8 cellular contexts compared by ENCODE assay signal in the genomic region with DNA sequence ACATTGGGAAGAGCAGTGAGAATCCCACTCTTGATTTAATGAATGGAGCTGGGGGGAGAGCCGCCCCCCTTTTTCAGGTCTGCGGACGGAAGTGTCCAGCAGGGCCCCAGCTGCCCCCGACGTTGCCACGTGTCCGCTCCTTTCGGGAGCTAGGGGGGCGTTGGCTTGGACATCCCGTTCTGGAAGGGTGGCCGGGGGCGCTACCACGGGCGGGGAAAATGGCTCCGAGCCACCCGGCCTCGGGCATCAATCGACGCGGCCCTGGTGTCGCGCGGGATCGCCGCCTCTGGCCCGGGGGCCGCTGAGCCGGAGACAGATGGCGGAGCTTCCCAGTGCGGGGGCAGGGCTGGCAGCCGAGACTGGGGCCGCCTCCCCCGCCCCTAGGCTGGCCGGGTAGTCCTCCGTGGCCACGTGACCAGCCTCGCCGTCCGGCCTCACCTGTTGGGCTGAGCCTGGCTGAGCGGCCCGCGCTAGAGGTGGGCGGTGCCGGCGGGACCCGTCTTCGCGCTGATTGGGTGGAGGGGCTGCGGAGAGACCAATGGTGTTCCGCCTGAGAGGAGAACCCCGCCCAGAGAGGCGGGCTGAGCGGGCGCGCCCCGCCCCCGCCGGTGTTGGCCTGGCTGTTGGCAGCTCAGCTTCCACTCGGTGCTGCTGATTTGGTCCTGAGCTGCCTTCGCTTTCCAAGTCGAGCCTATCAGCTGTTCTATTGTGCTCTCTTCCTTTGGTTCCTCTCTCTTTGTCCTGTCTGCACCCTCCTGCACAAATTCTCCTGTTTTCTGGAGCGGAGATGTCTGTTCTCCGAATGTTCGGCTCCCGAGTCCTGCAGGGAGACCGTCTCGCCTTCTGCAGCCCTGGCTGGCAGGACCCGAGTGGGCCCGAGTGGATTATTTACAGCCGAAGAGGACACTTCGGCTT. TPM values are rescaled to one million over a fixed set of nuclear protein-coding genes. Genes with fewer than 3 reads are reported as not detected.
A peak's percentile ranks its signal among the peaks of the same experiment; 100 is the strongest.
DNase-seq lines count a peak whose midpoint lies in the region; ATAC-seq and TF ChIP-seq lines count a peak whose summit lies in the region.

No MANE protein-coding gene starts in this region.

- H3K4me3 ChIP-seq in AG10803 (ENCODE audit: low read length): peak overlapping the region; percentile 63
- H3K4me3 ChIP-seq in GM23338: peak overlapping the region; percentile 80
- peak overlapping the region; percentile 12 to 78 (median 53) for H3K4me3 ChIP-seq in dorsolateral prefrontal cortex
- H3K4me3 ChIP-seq in left lung: peak overlapping the region; percentile 38 to 49

- intact Hi-C loops in dorsolateral prefrontal cortex (cut with DNase I): loop anchor here (5.0 to 10.0 kb wide), 3 partner anchors 616 to 974 kb away; no protein-coding TSS in a partner anchor
- intact Hi-C loops in left lung (cut with DNase I): loop anchor here in 1 of 2 donors (10.0 kb wide), 1 partner anchor 704 kb away; the partner anchor contains the start of gene HS3ST3A1

- POLR2A ChIA-PET in activated CD4-positive, alpha-beta memory T cell treated with anti-CD3 and anti-CD28 coated beads, Interleukin-2, amount 10 ng/mL, durations not matched to agents 7 days and 5 days (lab: Charles Lee): interaction anchor here (1.7 kb wide), 1 partner anchor 8 kb away, joined by 16 read pairs; the partner anchor contains the start of gene HS3ST3B1

- H3K27ac ChIP-seq in GM23338 (ENCODE audit: low read depth) (peak overlapping the region; percentile 94), dorsolateral prefrontal cortex (peak overlapping the region in 1 of 59 donors; percentile 77), left lung (peak overlapping the region in 1 of 2 donors; percentile 39)

- H3K4me3 Mint-ChIP-seq in GM23338: peak overlapping the region; percentile 83
- peak overlapping the region; percentile 67 for H3K4me3 Mint-ChIP-seq in activated CD4-positive, alpha-beta memory T cell treated with anti-CD3 and anti-CD28 coated beads, Interleukin-2, amount 10 ng/mL, durations not matched to agents 7 days and 5 days

- H3K4me1 ChIP-seq in GM23338 (ENCODE audit: insufficient read depth): peaks cover 70% of the 10 kb centered on the region
- peaks cover 8 to 45% of the 10 kb centered on the region in 2 donors for H3K4me1 ChIP-seq in left lung

- H3K9me3 ChIP-seq in left lung: no peaks in the 10 kb centered on the region

- no peaks in the 10 kb centered on the region for H3K9me2 ChIP-seq in GM23338 (ENCODE audit: insufficient read depth)

- H3K27ac Mint-ChIP-seq in GM23338: peak overlapping the region; percentile 92
- H3K27ac Mint-ChIP-seq in activated CD4-positive, alpha-beta memory T cell treated with anti-CD3 and anti-CD28 coated beads, Interleukin-2, amount 10 ng/mL, durations not matched to agents 7 days and 5 days: peak overlapping the region; percentile 26

- peaks cover under 1% of the 10 kb centered on the region; the same call in 1 of the 3 replicates for H3K9me3 Mint-ChIP-seq in GM23338
- no peaks in the 10 kb centered on the region for H3K9me3 Mint-ChIP-seq in activated CD4-positive, alpha-beta memory T cell treated with anti-CD3 and anti-CD28 coated beads, Interleukin-2, amount 10 ng/mL, durations not matched to agents 7 days and 5 days

- H3K4me1 Mint-ChIP-seq in GM23338: peaks cover 71% of the 10 kb centered on the region
- peaks cover 66% of the 10 kb centered on the region for H3K4me1 Mint-ChIP-seq in activated CD4-positive, alpha-beta memory T cell treated with anti-CD3 and anti-CD28 coated beads, Interleukin-2, amount 10 ng/mL, durations not matched to agents 7 days and 5 days

- DNase-seq in AG10803 (ENCODE audit: low read depth): peak; percentile 91
- DNase-seq in GM23338 (ENCODE audit: low spot score): peak; percentile 98
- peak; percentile 70 for DNase-seq in NCI-H2029 treated with DMSO at 0.1 percent for 48 hours (lab: John Stamatoyannopoulos, UW)
- peak; percentile 92 for DNase-seq in activated CD4-positive, alpha-beta memory T cell treated with anti-CD3 and anti-CD28 coated beads, Interleukin-2, amount 10 ng/mL, durations not matched to agents 7 days and 5 days
- DNase-seq in dorsolateral prefrontal cortex: peak; percentile 49 to 98 (median 70)
- peak; percentile 92 to 96 for DNase-seq in left lung
- DNase-seq in stimulated activated CD4-positive, alpha-beta T cell treated with anti-CD3 and anti-CD28 coated beads, Interleukin-1b, Interleukin-23, amount 100 ng/mL, for 24 hours (ENCODE audit: low read depth in 4 of 4, low spot score in 1 of 4): peak; percentile 74 to 86 (median 78)

- peaks cover 59% of the 10 kb centered on the region for H3K79me2 ChIP-seq in GM23338 (replicated peaks; ENCODE audit: insufficient read depth)

- TF ChIP-seq CTCF in AG10803 (conservative IDR thresholded peaks at IDR 0.05; ENCODE audit: low read length): no peak
- 0 out of 4 replicates have a peak, but pooled peaks of 1 of the 2 experiments have one; percentile 14 for TF ChIP-seq CTCF in GM23338 (conservative IDR thresholded peaks at IDR 0.05; ENCODE audit: low read depth in 2 of 2)
- peak in 1 of 56 donors; percentile 14 for TF ChIP-seq CTCF in dorsolateral prefrontal cortex (IDR thresholded peaks at IDR 0.05 in 54 of 56, conservative IDR thresholded peaks at IDR 0.05 in 2 of 56; ENCODE audit: low read depth in 1 of 56, partially characterized antibody in 56 of 56)
- no peak for TF ChIP-seq CTCF in left lung (IDR thresholded peaks at IDR 0.05)

- peaks cover 12% of the 10 kb centered on the region for H3K36me3 Mint-ChIP-seq in GM23338 (ENCODE audit: low read depth)
- peaks cover 53% of the 10 kb centered on the region for H3K36me3 Mint-ChIP-seq in activated CD4-positive, alpha-beta memory T cell treated with anti-CD3 and anti-CD28 coated beads, Interleukin-2, amount 10 ng/mL, durations not matched to agents 7 days and 5 days (ENCODE audit: low read depth)

- H3K36me3 ChIP-seq in GM23338 (ENCODE audit: insufficient read depth) (no peaks in the 10 kb centered on the region), left lung (no peaks in the 10 kb centered on the region)

- peaks cover 21% of the 10 kb centered on the region for H3K27me3 Mint-ChIP-seq in GM23338 (ENCODE audit: insufficient read depth, low read depth, poor library complexity)
- H3K27me3 Mint-ChIP-seq in activated CD4-positive, alpha-beta memory T cell treated with anti-CD3 and anti-CD28 coated beads, Interleukin-2, amount 10 ng/mL, durations not matched to agents 7 days and 5 days: no peaks in the 10 kb centered on the region

- peaks cover 9% of the 10 kb centered on the region; the same call in 1 of the 2 replicates for H4K20me1 ChIP-seq in GM23338 (replicated peaks; ENCODE audit: insufficient read depth)

- peak overlapping the region; percentile 93 for H3K4me2 ChIP-seq in GM23338

- H2AFZ ChIP-seq in GM23338: 0 out of 2 replicates have a peak overlapping the region, but pooled peaks have one; percentile 30

- ATAC-seq in GM23338: peak; percentile 95
- ATAC-seq in left lung: peak; percentile 100
- ATAC-seq in HG02798 (IDR thresholded peaks at IDR 0.05; ENCODE audit: poor library complexity, unreplicated experiment): no peak

- CTCF ChIA-PET in activated CD4-positive, alpha-beta memory T cell treated with anti-CD3 and anti-CD28 coated beads, Interleukin-2, amount 10 ng/mL, durations not matched to agents 7 days and 5 days (lab: Charles Lee): no interaction called here

- H3K27me3 ChIP-seq in GM23338 (ENCODE audit: insufficient read depth) (peaks cover 25% of the 10 kb centered on the region), dorsolateral prefrontal cortex (peaks cover 0 to 78% (median 62%) of the 10 kb centered on the region in 45 donors), left lung (peaks cover 11 to 66% of the 10 kb centered on the region in 2 donors)

- H3F3A ChIP-seq in GM23338 (replicated peaks; ENCODE audit: low read depth): peaks cover 4% of the 10 kb centered on the region; the same call in 1 of the 2 replicates

TF ChIP-seq in GM23338, 12 proteins besides CTCF, POLR2A, EP300 and RAD21:
- TF ChIP-seq POLR2AphosphoS5 (IDR thresholded peaks at IDR 0.05; ENCODE audit: low read depth) (peak; percentile 93), EZH2 (IDR thresholded peaks at IDR 0.05; ENCODE audit: low read depth, unreplicated experiment) (no peak)

RNA-seq across cellular contexts. Expression of gene HS3ST3B1, which starts 8.3 kb away (rescaled TPM):
- total RNA-seq in GM23338 (2014; rRNA removed; shearing (Covaris generic)): 17.7 and 20.6 TPM in 2 replicates
- 6.0 and 8.1 TPM in 2 replicates for polyA plus RNA-seq in GM23338 (2016; fragmentation: Nextera tagmentation; extraction: Ambion mirVana)
- total RNA-seq in activated CD4-positive, alpha-beta memory T cell treated with anti-CD3 and anti-CD28 coated beads, Interleukin-2, amount 10 ng/mL, durations not matched to agents 7 days and 5 days: 10 to 100 TPM; 28.9 to 29.9 TPM
- total RNA-seq in dorsolateral prefrontal cortex (10 to 100 TPM in 1 of 120 experiments, 1 to 10 TPM in 110, under 1 TPM in 9; 0.41 to 18.5 (median 1.9) TPM), left lung (1 to 10 TPM; 2.9 to 6.7 TPM)
